ENCODE assay signal across 11 cellular contexts in the genomic region with DNA sequence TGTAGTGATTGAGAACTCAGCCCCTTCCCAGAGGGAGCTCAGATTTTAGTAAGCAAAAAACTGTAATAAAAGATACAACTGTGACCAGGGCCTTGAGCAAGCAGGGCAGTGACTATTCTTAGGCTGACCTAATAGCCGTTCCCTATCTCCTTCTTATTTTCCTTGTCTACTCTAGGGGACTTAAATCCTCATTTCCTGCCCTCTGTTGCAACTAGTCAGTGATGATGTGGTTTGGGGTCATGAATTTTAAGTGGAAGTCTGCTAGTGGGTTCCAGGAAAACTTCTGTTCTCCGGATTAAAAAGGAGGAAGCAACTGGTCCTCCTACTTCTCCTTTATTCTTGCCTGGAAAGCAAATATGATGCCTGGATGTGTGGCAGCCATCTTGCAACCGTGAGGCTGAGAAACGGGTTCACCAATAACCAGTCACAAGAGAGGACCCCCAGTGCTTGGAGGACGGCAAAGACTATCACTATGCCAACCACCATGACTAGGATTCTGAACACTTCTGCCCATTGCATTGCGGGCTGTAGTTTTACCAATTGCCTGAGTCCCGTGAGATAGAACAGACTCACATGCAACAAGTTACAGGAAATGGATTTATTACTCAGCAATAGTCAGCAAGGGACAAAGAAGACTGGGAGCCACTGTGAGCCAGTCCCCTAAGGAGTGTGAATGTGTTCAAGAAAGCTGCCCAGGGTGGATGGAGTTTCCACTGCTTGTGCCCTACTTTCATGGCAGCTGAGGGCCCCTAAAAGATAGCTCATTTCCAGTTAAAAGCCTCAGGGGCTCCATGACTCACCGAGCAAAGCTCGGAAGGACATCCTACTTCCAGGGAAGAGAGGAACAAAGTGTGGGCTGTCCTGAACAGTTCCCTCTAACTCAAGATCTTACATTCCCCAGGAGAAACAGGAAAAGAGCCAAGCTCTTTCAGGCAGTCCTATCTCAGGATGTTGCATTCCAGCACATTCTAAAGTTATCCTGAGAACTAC. TPM values are rescaled to one million over a fixed set of nuclear protein-coding genes. Genes with fewer than 3 reads are reported as not detected.
A peak's percentile ranks its signal among the peaks of the same experiment; 100 is the strongest.
DNase-seq lines count a peak whose midpoint lies in the region; ATAC-seq and TF ChIP-seq lines count a peak whose summit lies in the region.
"Had no signal": no experiment of that assay in that cellular context is flagged by ENCODE, and none has a peak within 500 bp of the region (broad histone marks: within the 10 kb centered on the region; RNA-seq: fewer than 3 reads in every experiment).

No MANE protein-coding gene starts in this region.

- peaks cover 0 to 5% of the 10 kb centered on the region in 2 donors for H3K4me1 ChIP-seq in breast epithelium

- no peak for TF ChIP-seq POLR2A in breast epithelium (IDR thresholded peaks at IDR 0.05)

- ATAC-seq in HG03159 (IDR thresholded peaks at IDR 0.05; ENCODE audit: unreplicated experiment): no peak

- DNase-seq in COLO829 (ENCODE audit: low spot score) (peak; percentile 84), MV-4-11 (lab: John Stamatoyannopoulos, UW) (peak; percentile 95), breast epithelium (ENCODE audit: low spot score in 2 of 2) (no peak), kidney tubule cell (ENCODE audit: low spot score) (peak; percentile 23), NCI-H748 treated with DMSO at 0.1 percent for 48 hours (lab: John Stamatoyannopoulos, UW) (no peak)
- DNase-seq in activated CD4-positive, CD25-positive, alpha-beta regulatory T cell treated with anti-CD3 and anti-CD28 coated beads, Interleukin-2, amount 50 U/mL, for 72 hours: no peak
- no peak for DNase-seq in activated CD4-positive, alpha-beta T cell treated with anti-CD3 and anti-CD28 coated beads for 4 hours
- DNase-seq: activated CD4-positive, alpha-beta T cell treated with anti-CD3 and anti-CD28 coated beads for 48 hours; left cardiac atrium; stimulated activated CD4-positive, alpha-beta T cell treated with anti-CD3 and anti-CD28 coated beads, Interleukin-2, amount 100 ng/mL, for 48 hours had no signal

- H3K27me3 ChIP-seq in breast epithelium: no peaks in the 10 kb centered on the region

- no peak overlapping the region for H3K4me3 ChIP-seq in breast epithelium

- H3K27ac ChIP-seq in breast epithelium: peak overlapping the region; percentile 3 to 69

- intact Hi-C loops in breast epithelium (cut with DNase I; ENCODE audit: low total_unique reads): loop anchor here (10.0 kb wide), 1 partner anchor 507 kb away; a partner anchor contains a TSS

- H3K9me3 ChIP-seq in breast epithelium: no peaks in the 10 kb centered on the region

- no peaks in the 10 kb centered on the region for H3K36me3 ChIP-seq in breast epithelium

- TF ChIP-seq CTCF in breast epithelium (IDR thresholded peaks at IDR 0.05): no peak

RNA-seq across cellular contexts. Expression of a gene that starts 54.2 kb away (rescaled TPM):
- 1 to 10 TPM; 2.1 to 4.7 (median 4.6) TPM for total RNA-seq in breast epithelium

Comparison
In these comparisons a context has a peak if more than half of its experiments do, and no peak if none do; other contexts are left out.
1. DNase-seq: peak in COLO829 (single experiment), MV-4-11 (single experiment) and kidney tubule cell (single experiment); none in breast epithelium (0 of 2), activated CD4-positive, CD25-positive, alpha-beta regulatory T cell treated with anti-CD3 and anti-CD28 coated beads, Interleukin-2, amount 50 U/mL, for 72 hours (single experiment), NCI-H748 treated with DMSO at 0.1 percent for 48 hours (single experiment) and activated CD4-positive, alpha-beta T cell treated with anti-CD3 and anti-CD28 coated beads for 4 hours (0 of 2).